ENCODE assay signal across 1 cellular context in the genomic region with DNA sequence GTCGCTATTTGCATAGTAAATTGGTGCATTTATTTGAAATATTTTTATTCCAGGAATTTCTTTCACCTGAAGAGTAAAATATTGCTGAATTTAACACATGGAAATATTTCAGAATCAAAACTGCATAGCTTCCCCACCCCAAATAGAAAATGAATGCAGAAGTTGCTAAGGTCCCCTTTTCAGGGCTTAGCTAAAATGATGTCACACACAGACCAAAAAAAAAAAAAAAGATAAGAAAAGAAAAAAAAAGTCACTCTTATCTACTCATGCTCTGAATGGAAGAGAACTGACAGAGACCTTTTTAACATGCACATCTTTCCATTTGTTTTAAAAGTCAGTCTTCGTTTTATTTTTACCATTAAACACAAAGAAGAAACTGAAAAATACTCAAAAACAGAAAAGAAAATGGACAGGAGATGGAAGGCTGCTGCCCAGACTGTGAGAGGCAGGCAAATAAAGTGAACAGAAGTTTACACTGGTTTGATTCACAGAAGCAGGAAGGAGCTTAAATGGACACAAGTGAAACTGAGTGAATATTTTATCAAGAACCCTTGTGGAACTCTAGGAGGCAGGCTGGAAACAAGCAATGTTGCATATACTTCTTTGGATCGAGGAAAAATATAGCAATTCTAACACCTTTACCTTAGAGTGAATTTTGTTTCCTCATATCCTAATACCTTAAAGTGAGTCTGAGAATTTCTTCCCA.
TF ChIP-seq lines count a peak whose summit lies in the region.

No MANE protein-coding gene starts in this region.

TF ChIP-seq in K562, 482 proteins besides CTCF, POLR2A, EP300 and RAD21 (continued from another document):
- no peak for TF ChIP-seq KLF10 (CRISPR knock-in tag; IDR thresholded peaks at IDR 0.05)
- TF ChIP-seq CHCHD3 (CRISPR knock-in tag; IDR thresholded peaks at IDR 0.05), result no peak
- no peak for TF ChIP-seq TAF7 (tag; IDR thresholded peaks at IDR 0.05)
- no peak for TF ChIP-seq ZNF354B (CRISPR knock-in tag; IDR thresholded peaks at IDR 0.05)
- TF ChIP-seq, protein P1, sequence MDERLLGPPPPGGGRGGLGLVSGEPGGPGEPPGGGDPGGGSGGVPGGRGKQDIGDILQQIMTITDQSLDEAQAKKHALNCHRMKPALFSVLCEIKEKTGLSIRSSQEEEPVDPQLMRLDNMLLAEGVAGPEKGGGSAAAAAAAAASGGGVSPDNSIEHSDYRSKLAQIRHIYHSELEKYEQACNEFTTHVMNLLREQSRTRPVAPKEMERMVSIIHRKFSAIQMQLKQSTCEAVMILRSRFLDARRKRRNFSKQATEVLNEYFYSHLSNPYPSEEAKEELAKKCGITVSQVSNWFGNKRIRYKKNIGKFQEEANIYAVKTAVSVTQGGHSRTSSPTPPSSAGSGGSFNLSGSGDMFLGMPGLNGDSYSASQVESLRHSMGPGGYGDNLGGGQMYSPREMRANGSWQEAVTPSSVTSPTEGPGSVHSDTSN (CRISPR knock-in tag; IDR thresholded peaks at IDR 0.05; ENCODE audit: low read depth), result no peak
- TF ChIP-seq, protein P1 (tag; conservative IDR thresholded peaks at IDR 0.05; ENCODE audit: low read depth), result no peak
- TF ChIP-seq ARNT (IDR thresholded peaks at IDR 0.05), result 0 out of 4 replicates have a peak, but pooled peaks of 1 of the 2 experiments have one; percentile 28
- TF ChIP-seq SMARCE1 (IDR thresholded peaks at IDR 0.05), result peak; percentile 52; the same call in 1 of the 2 replicates
- no peak for TF ChIP-seq WHSC1 (IDR thresholded peaks at IDR 0.05; ENCODE audit: low read length)
- TF ChIP-seq BRD9 (IDR thresholded peaks at IDR 0.05; ENCODE audit: low read depth, partially characterized antibody), result no peak
- TF ChIP-seq ZNF212 (CRISPR knock-in tag; IDR thresholded peaks at IDR 0.05), result no peak
- TF ChIP-seq SMARCA4 (IDR thresholded peaks at IDR 0.05), result peak; percentile 72
- peak; percentile 65 for TF ChIP-seq DPF2 (IDR thresholded peaks at IDR 0.05)
- TF ChIP-seq BCL6 (CRISPR knock-in tag; IDR thresholded peaks at IDR 0.05), result no peak
- TF ChIP-seq, protein P2, sequence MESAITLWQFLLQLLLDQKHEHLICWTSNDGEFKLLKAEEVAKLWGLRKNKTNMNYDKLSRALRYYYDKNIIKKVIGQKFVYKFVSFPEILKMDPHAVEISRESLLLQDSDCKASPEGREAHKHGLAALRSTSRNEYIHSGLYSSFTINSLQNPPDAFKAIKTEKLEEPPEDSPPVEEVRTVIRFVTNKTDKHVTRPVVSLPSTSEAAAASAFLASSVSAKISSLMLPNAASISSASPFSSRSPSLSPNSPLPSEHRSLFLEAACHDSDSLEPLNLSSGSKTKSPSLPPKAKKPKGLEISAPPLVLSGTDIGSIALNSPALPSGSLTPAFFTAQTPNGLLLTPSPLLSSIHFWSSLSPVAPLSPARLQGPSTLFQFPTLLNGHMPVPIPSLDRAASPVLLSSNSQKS (CRISPR knock-in tag; IDR thresholded peaks at IDR 0.05), result no peak
- TF ChIP-seq RUNX1 (IDR thresholded peaks at IDR 0.05; ENCODE audit: low read depth), result no peak
- TF ChIP-seq ZNF146 (CRISPR knock-in tag; IDR thresholded peaks at IDR 0.05; ENCODE audit: unreplicated experiment), result no peak
- peak; percentile 89 for TF ChIP-seq ATF7 (IDR thresholded peaks at IDR 0.05)
- TF ChIP-seq, protein P3, sequence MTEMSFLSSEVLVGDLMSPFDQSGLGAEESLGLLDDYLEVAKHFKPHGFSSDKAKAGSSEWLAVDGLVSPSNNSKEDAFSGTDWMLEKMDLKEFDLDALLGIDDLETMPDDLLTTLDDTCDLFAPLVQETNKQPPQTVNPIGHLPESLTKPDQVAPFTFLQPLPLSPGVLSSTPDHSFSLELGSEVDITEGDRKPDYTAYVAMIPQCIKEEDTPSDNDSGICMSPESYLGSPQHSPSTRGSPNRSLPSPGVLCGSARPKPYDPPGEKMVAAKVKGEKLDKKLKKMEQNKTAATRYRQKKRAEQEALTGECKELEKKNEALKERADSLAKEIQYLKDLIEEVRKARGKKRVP (CRISPR knock-in tag; IDR thresholded peaks at IDR 0.05), result no peak
- no peak for TF ChIP-seq ZNF175 (CRISPR knock-in tag; IDR thresholded peaks at IDR 0.05; ENCODE audit: low read depth)
- TF ChIP-seq RNF2 (IDR thresholded peaks at IDR 0.05), result 0 out of 2 replicates have a peak, but pooled peaks have one; percentile 0
- TF ChIP-seq STAT5B (CRISPR knock-in tag; IDR thresholded peaks at IDR 0.05), result no peak
- no peak for TF ChIP-seq ILK (tag; IDR thresholded peaks at IDR 0.05; ENCODE audit: borderline replicate concordance, low read depth)
- peak; percentile 65 for TF ChIP-seq JUND (IDR thresholded peaks at IDR 0.05; ENCODE audit: borderline replicate concordance, low read depth, low read length)
- peak; percentile 71 for TF ChIP-seq JUND (tag; IDR thresholded peaks at IDR 0.05; ENCODE audit: borderline replicate concordance, low read depth, low read length)
- 0 out of 2 replicates have a peak, but pooled peaks have one; percentile 42 for TF ChIP-seq RBFOX2 (IDR thresholded peaks at IDR 0.05; ENCODE audit: low read depth, low read length)
- TF ChIP-seq GATAD2B (IDR thresholded peaks at IDR 0.05; ENCODE audit: borderline replicate concordance), result no peak
- peak; percentile 97 for TF ChIP-seq ZNF384 (IDR thresholded peaks at IDR 0.05; ENCODE audit: low read depth, low read length)
- TF ChIP-seq, protein P4, sequence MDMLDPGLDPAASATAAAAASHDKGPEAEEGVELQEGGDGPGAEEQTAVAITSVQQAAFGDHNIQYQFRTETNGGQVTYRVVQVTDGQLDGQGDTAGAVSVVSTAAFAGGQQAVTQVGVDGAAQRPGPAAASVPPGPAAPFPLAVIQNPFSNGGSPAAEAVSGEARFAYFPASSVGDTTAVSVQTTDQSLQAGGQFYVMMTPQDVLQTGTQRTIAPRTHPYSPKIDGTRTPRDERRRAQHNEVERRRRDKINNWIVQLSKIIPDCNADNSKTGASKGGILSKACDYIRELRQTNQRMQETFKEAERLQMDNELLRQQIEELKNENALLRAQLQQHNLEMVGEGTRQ (CRISPR knock-in tag; IDR thresholded peaks at IDR 0.05), result no peak
- TF ChIP-seq SPI1 (IDR thresholded peaks at IDR 0.05; ENCODE audit: borderline replicate concordance, low read depth, low read length), result no peak
- TF ChIP-seq ZBTB5 (IDR thresholded peaks at IDR 0.05), result no peak
- no peak for TF ChIP-seq ZBTB1 (CRISPR knock-in tag; IDR thresholded peaks at IDR 0.05; ENCODE audit: borderline replicate concordance, low read depth)
- no peak for TF ChIP-seq PURB (CRISPR knock-in tag; IDR thresholded peaks at IDR 0.05; ENCODE audit: low read depth)
- TF ChIP-seq ZFP30 (CRISPR knock-in tag; IDR thresholded peaks at IDR 0.05; ENCODE audit: borderline replicate concordance), result no peak
- no peak for TF ChIP-seq PRDM10 (IDR thresholded peaks at IDR 0.05; ENCODE audit: partially characterized antibody)
- no peak for TF ChIP-seq CCAR2 (IDR thresholded peaks at IDR 0.05; ENCODE audit: low read depth, low read length)
- no peak for TF ChIP-seq FOXJ3 (CRISPR knock-in tag; IDR thresholded peaks at IDR 0.05)
- TF ChIP-seq TBP (optimal IDR thresholded peaks at IDR 0.05; ENCODE audit: low read depth, low read length), result peak; percentile 81
- no peak for TF ChIP-seq ATF1 (CRISPR knock-in tag; IDR thresholded peaks at IDR 0.05)
- TF ChIP-seq ATF1 (tag; IDR thresholded peaks at IDR 0.05), result peak; percentile 69
- no peak for TF ChIP-seq FOXJ2 (tag; IDR thresholded peaks at IDR 0.05)
- no peak for TF ChIP-seq KLF1 (tag; IDR thresholded peaks at IDR 0.05)
- peak; percentile 51; the same call in 1 of the 2 replicates for TF ChIP-seq NBN (IDR thresholded peaks at IDR 0.05; ENCODE audit: low read depth)
- no peak; a peak in 1 of 4 replicates for TF ChIP-seq FOXK2 (conservative IDR thresholded peaks at IDR 0.05 in 1 of 2, IDR thresholded peaks at IDR 0.05 in 1 of 2; ENCODE audit: low read depth in 2 of 2)
